ENCODE assay signal across 1 cellular context in the genomic region with DNA sequence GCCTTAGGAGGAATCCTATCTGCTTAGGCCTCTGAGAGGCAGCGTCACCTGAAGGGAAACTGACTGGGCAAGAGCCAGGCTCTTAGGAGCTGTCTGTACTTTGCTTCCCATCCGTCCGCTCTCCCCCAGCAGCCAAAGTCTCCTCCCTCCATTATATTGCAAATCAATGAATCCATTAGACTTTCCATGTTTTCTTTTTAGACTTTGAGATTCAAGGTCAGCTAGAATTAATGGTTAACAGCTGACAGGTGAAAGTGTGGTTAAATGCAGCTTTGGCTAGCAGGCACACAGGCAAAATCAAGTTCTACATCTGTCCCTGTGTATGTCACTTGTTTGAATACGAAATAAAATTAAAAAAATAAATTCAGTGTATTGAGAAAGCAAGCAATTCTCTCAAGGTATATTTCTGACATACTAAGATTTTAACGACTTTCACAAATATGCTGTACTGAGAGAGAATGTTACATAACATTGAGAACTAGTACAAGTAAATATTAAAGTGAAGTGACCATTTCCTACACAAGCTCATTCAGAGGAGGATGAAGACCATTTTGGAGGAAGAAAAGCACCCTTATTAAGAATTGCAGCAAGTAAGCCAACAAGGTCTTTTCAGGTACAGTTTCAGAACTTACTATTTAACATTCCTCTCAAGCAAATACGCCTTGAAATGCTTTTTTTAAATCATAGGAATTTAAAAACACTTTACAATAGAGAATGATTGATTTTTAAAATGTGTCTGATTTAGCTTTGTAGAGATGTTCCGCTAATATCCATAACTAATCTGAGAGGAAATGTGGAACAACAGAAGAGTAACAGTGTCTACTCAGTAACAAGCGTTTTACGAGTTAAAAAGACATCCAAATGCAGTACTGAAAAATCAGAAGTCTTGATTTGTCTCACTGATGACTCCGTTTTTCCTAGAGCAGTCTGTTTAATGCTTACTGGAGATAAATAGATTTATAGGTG.
TF ChIP-seq lines count a peak whose summit lies in the region.

F11 (plus strand) TSS at position 507 of the 966 bp plus-strand sequence. CDS start 948 bp downstream, outside the sequence.

TF ChIP-seq in HepG2, 621 proteins besides CTCF, POLR2A, EP300 and RAD21 (continued from another document):
- TF ChIP-seq E2F1 (CRISPR knock-in tag; IDR thresholded peaks at IDR 0.05) (peak; percentile 26; the same call in 1 of the 2 replicates), SPEN (CRISPR knock-in tag; IDR thresholded peaks at IDR 0.05; ENCODE audit: low read depth) (peak; percentile 28; the same call in 1 of the 2 replicates), ZNF816 (CRISPR knock-in tag; IDR thresholded peaks at IDR 0.05; ENCODE audit: borderline replicate concordance) (peak; percentile 17; the same call in 1 of the 2 replicates), PITX1 (CRISPR knock-in tag; IDR thresholded peaks at IDR 0.05) (peak; percentile 78; the same call in 1 of the 2 replicates), YY1 (IDR thresholded peaks at IDR 0.05; ENCODE audit: insufficient read depth, insufficient replicate concordance, low read depth, low read length) (peak; percentile 27), ZNF33A (CRISPR knock-in tag; IDR thresholded peaks at IDR 0.05; ENCODE audit: borderline replicate concordance) (0 out of 2 replicates have a peak, but pooled peaks have one; percentile 40), CREM (IDR thresholded peaks at IDR 0.05) (peak; percentile 59; the same call in 1 of the 2 replicates), CREM (CRISPR knock-in tag; IDR thresholded peaks at IDR 0.05) (no peak), HNF4A (CRISPR knock-in tag; IDR thresholded peaks at IDR 0.05) (peak; percentile 80), ZMYM3 (CRISPR knock-in tag; IDR thresholded peaks at IDR 0.05) (peak; percentile 53; the same call in 1 of the 2 replicates), ZNF574 (CRISPR knock-in tag; IDR thresholded peaks at IDR 0.05) (peak; percentile 56; the same call in 1 of the 2 replicates), CREB1 (IDR thresholded peaks at IDR 0.05) (no peak), CREB1 (CRISPR knock-in tag; IDR thresholded peaks at IDR 0.05) (peak; percentile 71), RBFOX2 (IDR thresholded peaks at IDR 0.05; ENCODE audit: low read depth, low read length) (peak; percentile 50), RFX3 (CRISPR knock-in tag; IDR thresholded peaks at IDR 0.05) (no peak), ESRRA (CRISPR knock-in tag; IDR thresholded peaks at IDR 0.05; ENCODE audit: low read depth) (peak; percentile 54; the same call in 1 of the 2 replicates), FOXK2 (IDR thresholded peaks at IDR 0.05) (peak; percentile 74), NFIC (IDR thresholded peaks at IDR 0.05; ENCODE audit: low read length) (peak; percentile 71; the same call in 1 of the 2 replicates), ZNF343 (CRISPR knock-in tag; IDR thresholded peaks at IDR 0.05) (no peak), FOXP1 (IDR thresholded peaks at IDR 0.05) (no peak), FOXP1 (CRISPR knock-in tag; IDR thresholded peaks at IDR 0.05) (peak; percentile 54; the same call in 1 of the 2 replicates), BCL6 (CRISPR knock-in tag; IDR thresholded peaks at IDR 0.05) (peak; percentile 86), SIN3A (IDR thresholded peaks at IDR 0.05; ENCODE audit: borderline replicate concordance, low read depth, low read length) (0 out of 2 replicates have a peak, but pooled peaks have one; percentile 43), ZNF501 (CRISPR knock-in tag; IDR thresholded peaks at IDR 0.05) (no peak), SAP130 (CRISPR knock-in tag; IDR thresholded peaks at IDR 0.05; ENCODE audit: low read depth) (peak; percentile 79), PAXIP1 (CRISPR knock-in tag; conservative IDR thresholded peaks at IDR 0.05) (peak; percentile 97), FOXJ3 (CRISPR knock-in tag; IDR thresholded peaks at IDR 0.05; ENCODE audit: borderline replicate concordance) (peak; percentile 68; the same call in 1 of the 2 replicates), ZNF124 (CRISPR knock-in tag; IDR thresholded peaks at IDR 0.05) (peak; percentile 52; the same call in 1 of the 2 replicates), ZNF781 (CRISPR knock-in tag; IDR thresholded peaks at IDR 0.05; ENCODE audit: borderline replicate concordance, not compliant biosample characterization) (peak; percentile 40), ZNF709 (CRISPR knock-in tag; IDR thresholded peaks at IDR 0.05) (peak; percentile 57; the same call in 1 of the 2 replicates), PREB (CRISPR knock-in tag; IDR thresholded peaks at IDR 0.05) (no peak), HNF4G (IDR thresholded peaks at IDR 0.05; ENCODE audit: borderline replicate concordance, low read depth, low read length) (peak; percentile 77), HNF4G (CRISPR knock-in tag; IDR thresholded peaks at IDR 0.05; ENCODE audit: borderline replicate concordance, low read depth) (no peak), SMAD3 (CRISPR knock-in tag; IDR thresholded peaks at IDR 0.05) (peak; percentile 38; the same call in 1 of the 2 replicates)
- TF ChIP-seq, protein P1, sequence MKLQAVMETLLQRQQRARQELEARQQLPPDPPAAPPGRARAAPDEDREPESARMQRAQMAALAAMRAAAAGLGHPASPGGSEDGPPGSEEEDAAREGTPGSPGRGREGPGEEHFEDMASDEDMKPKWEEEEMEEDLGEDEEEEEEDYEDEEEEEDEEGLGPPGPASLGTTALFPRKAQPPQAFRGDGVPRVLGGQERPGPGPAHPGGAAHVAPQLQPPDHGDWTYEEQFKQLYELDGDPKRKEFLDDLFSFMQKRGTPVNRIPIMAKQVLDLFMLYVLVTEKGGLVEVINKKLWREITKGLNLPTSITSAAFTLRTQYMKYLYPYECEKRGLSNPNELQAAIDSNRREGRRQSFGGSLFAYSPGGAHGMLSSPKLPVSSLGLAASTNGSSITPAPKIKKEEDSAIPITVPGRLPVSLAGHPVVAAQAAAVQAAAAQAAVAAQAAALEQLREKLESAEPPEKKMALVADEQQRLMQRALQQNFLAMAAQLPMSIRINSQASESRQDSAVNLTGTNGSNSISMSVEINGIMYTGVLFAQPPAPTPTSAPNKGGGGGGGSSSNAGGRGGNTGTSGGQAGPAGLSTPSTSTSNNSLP (IDR thresholded peaks at IDR 0.05; ENCODE audit: low read depth, low read length) = peak; percentile 85
- TF ChIP-seq, protein P2, sequence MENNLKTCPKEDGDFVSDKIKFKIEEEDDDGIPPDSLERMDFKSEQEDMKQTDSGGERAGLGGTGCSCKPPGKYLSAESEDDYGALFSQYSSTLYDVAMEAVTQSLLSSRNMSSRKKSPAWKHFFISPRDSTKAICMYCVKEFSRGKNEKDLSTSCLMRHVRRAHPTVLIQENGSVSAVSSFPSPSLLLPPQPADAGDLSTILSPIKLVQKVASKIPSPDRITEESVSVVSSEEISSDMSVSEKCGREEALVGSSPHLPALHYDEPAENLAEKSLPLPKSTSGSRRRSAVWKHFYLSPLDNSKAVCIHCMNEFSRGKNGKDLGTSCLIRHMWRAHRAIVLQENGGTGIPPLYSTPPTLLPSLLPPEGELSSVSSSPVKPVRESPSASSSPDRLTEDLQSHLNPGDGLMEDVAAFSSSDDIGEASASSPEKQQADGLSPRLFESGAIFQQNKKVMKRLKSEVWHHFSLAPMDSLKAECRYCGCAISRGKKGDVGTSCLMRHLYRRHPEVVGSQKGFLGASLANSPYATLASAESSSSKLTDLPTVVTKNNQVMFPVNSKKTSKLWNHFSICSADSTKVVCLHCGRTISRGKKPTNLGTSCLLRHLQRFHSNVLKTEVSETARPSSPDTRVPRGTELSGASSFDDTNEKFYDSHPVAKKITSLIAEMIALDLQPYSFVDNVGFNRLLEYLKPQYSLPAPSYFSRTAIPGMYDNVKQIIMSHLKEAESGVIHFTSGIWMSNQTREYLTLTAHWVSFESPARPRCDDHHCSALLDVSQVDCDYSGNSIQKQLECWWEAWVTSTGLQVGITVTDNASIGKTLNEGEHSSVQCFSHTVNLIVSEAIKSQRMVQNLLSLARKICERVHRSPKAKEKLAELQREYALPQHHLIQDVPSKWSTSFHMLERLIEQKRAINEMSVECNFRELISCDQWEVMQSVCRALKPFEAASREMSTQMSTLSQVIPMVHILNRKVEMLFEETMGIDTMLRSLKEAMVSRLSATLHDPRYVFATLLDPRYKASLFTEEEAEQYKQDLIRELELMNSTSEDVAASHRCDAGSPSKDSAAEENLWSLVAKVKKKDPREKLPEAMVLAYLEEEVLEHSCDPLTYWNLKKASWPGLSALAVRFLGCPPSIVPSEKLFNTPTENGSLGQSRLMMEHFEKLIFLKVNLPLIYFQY (CRISPR knock-in tag; IDR thresholded peaks at IDR 0.05; ENCODE audit: borderline replicate concordance) = no peak
- TF ChIP-seq, protein P3, sequence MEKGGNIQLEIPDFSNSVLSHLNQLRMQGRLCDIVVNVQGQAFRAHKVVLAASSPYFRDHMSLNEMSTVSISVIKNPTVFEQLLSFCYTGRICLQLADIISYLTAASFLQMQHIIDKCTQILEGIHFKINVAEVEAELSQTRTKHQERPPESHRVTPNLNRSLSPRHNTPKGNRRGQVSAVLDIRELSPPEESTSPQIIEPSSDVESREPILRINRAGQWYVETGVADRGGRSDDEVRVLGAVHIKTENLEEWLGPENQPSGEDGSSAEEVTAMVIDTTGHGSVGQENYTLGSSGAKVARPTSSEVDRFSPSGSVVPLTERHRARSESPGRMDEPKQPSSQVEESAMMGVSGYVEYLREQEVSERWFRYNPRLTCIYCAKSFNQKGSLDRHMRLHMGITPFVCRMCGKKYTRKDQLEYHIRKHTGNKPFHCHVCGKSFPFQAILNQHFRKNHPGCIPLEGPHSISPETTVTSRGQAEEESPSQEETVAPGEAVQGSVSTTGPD (CRISPR knock-in tag; IDR thresholded peaks at IDR 0.05) = peak; percentile 18; the same call in 1 of the 2 replicates
